ENCODE assay signal across 13 cellular contexts in genomic region chr15:40955930-40956542, GRCh38. TPM values are rescaled to one million over a fixed set of nuclear protein-coding genes. Genes with fewer than 3 reads are reported as not detected.
DNase-seq lines count a peak whose midpoint lies in the region; ATAC-seq and TF ChIP-seq lines count a peak whose summit lies in the region.
"Had no signal": no experiment of that assay in that cellular context is flagged by ENCODE, and none has a peak within 500 bp of the region (broad histone marks: within the 10 kb centered on the region; RNA-seq: fewer than 3 reads in every experiment).

No MANE protein-coding gene starts in this region.

- H3K27me3 ChIP-seq in right cardiac atrium (ENCODE audit: control insufficient read depth, insufficient read depth), result no peaks in the 10 kb centered on the region
- no peaks in the 10 kb centered on the region for H3K27me3 ChIP-seq in thoracic aorta (replicated peaks; ENCODE audit: insufficient read depth)

- CTCF ChIA-PET in activated naive CD4-positive, alpha-beta T cell treated with anti-CD3 and anti-CD28 coated beads, Interleukin-2, amount 10 ng/mL, durations not matched to agents 7 days and 5 days (lab: Charles Lee), result interaction anchor here (6.9 kb wide), 1 partner anchor 14 kb away, joined by 43 read pairs; no protein-coding TSS in a partner anchor
- CTCF ChIA-PET in activated B cell treated with CpG ODN at 0.5 μM for 24 hours (lab: Charles Lee), result interaction anchor here (0.9 to 1.2 kb wide), 2 partner anchors 14 to 26 kb away, joined by 3 to 5 read pairs; no protein-coding TSS in a partner anchor

- POLR2A ChIA-PET in activated B cell treated with CpG ODN at 0.5 μM for 24 hours (lab: Charles Lee), result interaction anchor here (0.6 to 2.0 kb wide), 4 partner anchors 14 to 49 kb away, joined by 3 to 7 read pairs (median 4); no protein-coding TSS in a partner anchor

- no peak for TF ChIP-seq CTCF in activated B cell treated with CpG ODN at 0.5 μM for 24 hours (IDR thresholded peaks at IDR 0.05)
- TF ChIP-seq CTCF in thoracic aorta (IDR thresholded peaks at IDR 0.05), result no peak

- no peak for DNase-seq in activated naive CD4-positive, alpha-beta T cell treated with anti-CD3 and anti-CD28 coated beads, Interleukin-2, amount 50 U/mL, for 72 hours (ENCODE audit: low spot score in 2 of 2)
- DNase-seq in activated naive CD4-positive, alpha-beta T cell treated with anti-CD3 and anti-CD28 coated beads, Interleukin-2, amount 10 ng/mL, durations not matched to agents 7 days and 5 days, result no peak
- DNase-seq in activated B cell treated with CpG ODN at 0.5 μM for 24 hours (no peak), right cardiac atrium (no peak), thoracic aorta (ENCODE audit: low spot score) (no peak), DMS153 treated with DMSO at 0.1 percent for 48 hours (lab: John Stamatoyannopoulos, UW; ENCODE audit: unreplicated experiment) (no peak), iPS-NIHi11 (ENCODE audit: low spot score) (no peak)
- DNase-seq: CD8-positive, alpha-beta T cell; head of caudate nucleus; midbrain; NCI-H2081 had no signal

- peaks cover 2% of the 10 kb centered on the region for H3K4me1 ChIP-seq in right cardiac atrium (ENCODE audit: control insufficient read depth, insufficient read depth, low read length)
- H3K4me1 ChIP-seq in thoracic aorta (ENCODE audit: control insufficient read depth in 1 of 2, low read depth in 2 of 2), result peaks cover 17 to 59% of the 10 kb centered on the region in 2 donors

- no peak for ATAC-seq in activated naive CD4-positive, alpha-beta T cell treated with anti-CD3 and anti-CD28 coated beads, Interleukin-2, amount 50 U/mL, for 72 hours
- ATAC-seq in activated B cell treated with CpG ODN at 0.5 μM for 24 hours (ENCODE audit: low read depth), result no peak
- ATAC-seq in right cardiac atrium, result no peak
- no peak for ATAC-seq in thoracic aorta (ENCODE audit: insufficient number of reproducible peaks, low FRiP score, low read depth)
- no peak for ATAC-seq in HG02938 (IDR thresholded peaks at IDR 0.05; ENCODE audit: unreplicated experiment)
- ATAC-seq: CD8-positive, alpha-beta T cell had no signal

- H3K9me3 Mint-ChIP-seq in activated naive CD4-positive, alpha-beta T cell treated with anti-CD3 and anti-CD28 coated beads, Interleukin-2, amount 50 U/mL, for 72 hours, result no peaks in the 10 kb centered on the region
- no peaks in the 10 kb centered on the region for H3K9me3 Mint-ChIP-seq in activated naive CD4-positive, alpha-beta T cell treated with anti-CD3 and anti-CD28 coated beads, Interleukin-2, amount 10 ng/mL, durations not matched to agents 7 days and 5 days
- no peaks in the 10 kb centered on the region for H3K9me3 Mint-ChIP-seq in activated B cell treated with CpG ODN at 0.5 μM for 24 hours
- H3K9me3 Mint-ChIP-seq: CD8-positive, alpha-beta T cell had no signal

- H3K36me3 Mint-ChIP-seq in activated naive CD4-positive, alpha-beta T cell treated with anti-CD3 and anti-CD28 coated beads, Interleukin-2, amount 50 U/mL, for 72 hours, result peaks cover 5 to 9% of the 10 kb centered on the region in 2 donors
- peaks cover 9% of the 10 kb centered on the region for H3K36me3 Mint-ChIP-seq in activated naive CD4-positive, alpha-beta T cell treated with anti-CD3 and anti-CD28 coated beads, Interleukin-2, amount 10 ng/mL, durations not matched to agents 7 days and 5 days
- H3K36me3 Mint-ChIP-seq in activated B cell treated with CpG ODN at 0.5 μM for 24 hours (ENCODE audit: low read depth), result peaks cover 33% of the 10 kb centered on the region
- H3K36me3 Mint-ChIP-seq: CD8-positive, alpha-beta T cell had no signal

- WGBS in right cardiac atrium, result 72% methylated on average over 3 of the region's 3 CpGs

- intact Hi-C loops in activated B cell treated with CpG ODN at 0.5 μM for 24 hours (cut with micrococcal nuclease) (no loop called here), right cardiac atrium (cut with DNase I) (loop anchor here in 1 of 4 donors (10.0 kb wide), 1 partner anchor 49 kb away; no protein-coding TSS in a partner anchor)

- H3K36me3 ChIP-seq in thoracic aorta, result no peaks in the 10 kb centered on the region

- H3K4me3 Mint-ChIP-seq in activated naive CD4-positive, alpha-beta T cell treated with anti-CD3 and anti-CD28 coated beads, Interleukin-2, amount 10 ng/mL, durations not matched to agents 7 days and 5 days, result no peak overlapping the region
- H3K4me3 Mint-ChIP-seq in activated B cell treated with CpG ODN at 0.5 μM for 24 hours, result peak overlapping the region; percentile 26
- H3K4me3 Mint-ChIP-seq: CD8-positive, alpha-beta T cell had no signal

- peak overlapping the region; percentile 25 to 52 for H3K27ac Mint-ChIP-seq in activated naive CD4-positive, alpha-beta T cell treated with anti-CD3 and anti-CD28 coated beads, Interleukin-2, amount 50 U/mL, for 72 hours
- no peak overlapping the region for H3K27ac Mint-ChIP-seq in activated naive CD4-positive, alpha-beta T cell treated with anti-CD3 and anti-CD28 coated beads, Interleukin-2, amount 10 ng/mL, durations not matched to agents 7 days and 5 days
- H3K27ac Mint-ChIP-seq in activated B cell treated with CpG ODN at 0.5 μM for 24 hours, result no peak overlapping the region
- H3K27ac Mint-ChIP-seq: CD8-positive, alpha-beta T cell had no signal

- peaks cover 43% of the 10 kb centered on the region for H3K4me1 Mint-ChIP-seq in activated naive CD4-positive, alpha-beta T cell treated with anti-CD3 and anti-CD28 coated beads, Interleukin-2, amount 10 ng/mL, durations not matched to agents 7 days and 5 days
- peaks cover 34% of the 10 kb centered on the region for H3K4me1 Mint-ChIP-seq in activated B cell treated with CpG ODN at 0.5 μM for 24 hours

- H3K4me3 ChIP-seq in right cardiac atrium (ENCODE audit: low read length) (no peak overlapping the region), thoracic aorta (no peak overlapping the region)
- H3K4me3 ChIP-seq: skin epidermis had no signal

- no peaks in the 10 kb centered on the region for H3K9me3 ChIP-seq in right cardiac atrium (ENCODE audit: control insufficient read depth, low read length)
- no peaks in the 10 kb centered on the region for H3K9me3 ChIP-seq in thoracic aorta

- peak overlapping the region; percentile 76 for H3K27ac ChIP-seq in right cardiac atrium (ENCODE audit: low read length)
- H3K27ac ChIP-seq in thoracic aorta, result peak overlapping the region; percentile 91
- H3K27ac ChIP-seq: skin epidermis had no signal

- peaks cover 15% of the 10 kb centered on the region for H3K27me3 Mint-ChIP-seq in activated naive CD4-positive, alpha-beta T cell treated with anti-CD3 and anti-CD28 coated beads, Interleukin-2, amount 10 ng/mL, durations not matched to agents 7 days and 5 days
- peaks cover 2% of the 10 kb centered on the region for H3K27me3 Mint-ChIP-seq in activated B cell treated with CpG ODN at 0.5 μM for 24 hours

RNA-seq across cellular contexts. Expression of gene CHAC1, which starts 2.8 kb away (rescaled TPM):
- 10 to 100 TPM; 12.9 to 16.3 TPM for total RNA-seq in activated naive CD4-positive, alpha-beta T cell treated with anti-CD3 and anti-CD28 coated beads, Interleukin-2, amount 50 U/mL, for 72 hours
- total RNA-seq in activated B cell treated with CpG ODN at 0.5 μM for 24 hours (22.3 and 27.3 TPM in 2 replicates), right cardiac atrium (1 to 10 TPM; 1.6 to 2.0 (median 1.7) TPM), thoracic aorta (1 to 10 TPM; 3.9 to 7.3 TPM)
- polyA plus RNA-seq in right cardiac atrium, result 3.2 TPM

RNA-seq across cellular contexts. Expression of gene DLL4, which starts 26.9 kb away (rescaled TPM):
- total RNA-seq in activated naive CD4-positive, alpha-beta T cell treated with anti-CD3 and anti-CD28 coated beads, Interleukin-2, amount 50 U/mL, for 72 hours, result under 1 TPM in 1 of 2 donors, not detected in 1; 0.16 TPM
- 0.05 TPM in 1 of 2 replicates, not detected in the other for total RNA-seq in activated B cell treated with CpG ODN at 0.5 μM for 24 hours
- total RNA-seq in right cardiac atrium, result 10 to 100 TPM in 1 of 4 donors, 1 to 10 TPM in 3; 5.9 to 14.4 (median 7.2) TPM
- 7.2 TPM for polyA plus RNA-seq in right cardiac atrium
- total RNA-seq in thoracic aorta, result 10 to 100 TPM in 1 of 2 donors, 1 to 10 TPM in 1; 6.2 to 13.0 TPM

Comparison
In these comparisons a context has a peak if more than half of its experiments do, and no peak if none do; other contexts are left out.
1. H3K27ac Mint-ChIP-seq: peak in activated naive CD4-positive, alpha-beta T cell treated with anti-CD3 and anti-CD28 coated beads, Interleukin-2, amount 50 U/mL, for 72 hours (2 of 2); none in activated naive CD4-positive, alpha-beta T cell treated with anti-CD3 and anti-CD28 coated beads, Interleukin-2, amount 10 ng/mL, durations not matched to agents 7 days and 5 days (single experiment) and activated B cell treated with CpG ODN at 0.5 μM for 24 hours (single experiment).